1 cellular context compared by ENCODE assay signal in genomic region chr1:145985502-145986439, GRCh38.
A peak's percentile ranks its signal among the peaks of the same experiment; 100 is the strongest.
TF ChIP-seq lines count a peak whose summit lies in the region.

No MANE protein-coding gene starts in this region.

TF ChIP-seq in HepG2, 621 proteins besides CTCF, POLR2A, EP300 and RAD21 (continued from another document and continues in another):
- TF ChIP-seq ZNF770 (CRISPR knock-in tag; IDR thresholded peaks at IDR 0.05): no peak
- TF ChIP-seq MAFG (CRISPR knock-in tag; IDR thresholded peaks at IDR 0.05): no peak
- TF ChIP-seq HNF1B (CRISPR knock-in tag; IDR thresholded peaks at IDR 0.05): no peak
- TF ChIP-seq U2AF1 (optimal IDR thresholded peaks at IDR 0.05; ENCODE audit: low read depth, low read length): no peak
- TF ChIP-seq MXD4 (CRISPR knock-in tag; IDR thresholded peaks at IDR 0.05): no peak
- TF ChIP-seq CENPX (CRISPR knock-in tag; IDR thresholded peaks at IDR 0.05): no peak
- no peak for TF ChIP-seq ZFAT (CRISPR knock-in tag; conservative IDR thresholded peaks at IDR 0.05)
- no peak for TF ChIP-seq KAT7 (CRISPR knock-in tag; IDR thresholded peaks at IDR 0.05; ENCODE audit: borderline replicate concordance)
- TF ChIP-seq ZBTB38 (CRISPR knock-in tag; IDR thresholded peaks at IDR 0.05): no peak
- TF ChIP-seq DNMT3B (CRISPR knock-in tag; conservative IDR thresholded peaks at IDR 0.05): no peak
- no peak for TF ChIP-seq HNF1A (IDR thresholded peaks at IDR 0.05; ENCODE audit: low read depth)
- no peak for TF ChIP-seq HNF1A (CRISPR knock-in tag; IDR thresholded peaks at IDR 0.05; ENCODE audit: borderline replicate concordance)
- TF ChIP-seq MBNL3 (CRISPR knock-in tag; conservative IDR thresholded peaks at IDR 0.05): no peak
- no peak for TF ChIP-seq GABPA (IDR thresholded peaks at IDR 0.05; ENCODE audit: low read depth, low read length)
- no peak for TF ChIP-seq GABPA (CRISPR knock-in tag; IDR thresholded peaks at IDR 0.05; ENCODE audit: low read depth)
- TF ChIP-seq ZBTB21 (CRISPR knock-in tag; IDR thresholded peaks at IDR 0.05): no peak
- TF ChIP-seq GATAD1 (CRISPR knock-in tag; IDR thresholded peaks at IDR 0.05): no peak
- no peak for TF ChIP-seq HBP1 (CRISPR knock-in tag; IDR thresholded peaks at IDR 0.05; ENCODE audit: low read depth)
- TF ChIP-seq CENPT (CRISPR knock-in tag; IDR thresholded peaks at IDR 0.05; ENCODE audit: low read depth): no peak
- TF ChIP-seq LCORL (IDR thresholded peaks at IDR 0.05): no peak
- 0 out of 2 replicates have a peak, but pooled peaks have one; percentile 62 for TF ChIP-seq LCORL (CRISPR knock-in tag; IDR thresholded peaks at IDR 0.05)
- no peak for TF ChIP-seq STAG1 (CRISPR knock-in tag; IDR thresholded peaks at IDR 0.05)
- no peak for TF ChIP-seq EHMT2 (IDR thresholded peaks at IDR 0.05; ENCODE audit: borderline replicate concordance, low read depth, low read length)
- TF ChIP-seq ARID2 (CRISPR knock-in tag; IDR thresholded peaks at IDR 0.05; ENCODE audit: borderline replicate concordance): no peak
- TF ChIP-seq HMG20B (CRISPR knock-in tag; conservative IDR thresholded peaks at IDR 0.05): no peak
- no peak for TF ChIP-seq MED1 (CRISPR knock-in tag; IDR thresholded peaks at IDR 0.05)
- no peak for TF ChIP-seq ZNF841 (CRISPR knock-in tag; IDR thresholded peaks at IDR 0.05; ENCODE audit: borderline replicate concordance)
- no peak for TF ChIP-seq FOXP1 (IDR thresholded peaks at IDR 0.05)
- TF ChIP-seq FOXP1 (CRISPR knock-in tag; IDR thresholded peaks at IDR 0.05): no peak
- TF ChIP-seq BORCS8-MEF2B (CRISPR knock-in tag; IDR thresholded peaks at IDR 0.05): no peak
- TF ChIP-seq ZNF275 (CRISPR knock-in tag; IDR thresholded peaks at IDR 0.05; ENCODE audit: borderline replicate concordance): no peak
- no peak for TF ChIP-seq E2F1 (CRISPR knock-in tag; IDR thresholded peaks at IDR 0.05)
- TF ChIP-seq ARID3A (IDR thresholded peaks at IDR 0.05; ENCODE audit: low read depth, low read length): peak; percentile 37; the same call in 1 of the 2 replicates
- no peak for TF ChIP-seq TFDP1 (CRISPR knock-in tag; IDR thresholded peaks at IDR 0.05; ENCODE audit: borderline replicate concordance)
- TF ChIP-seq BCL3 (CRISPR knock-in tag; IDR thresholded peaks at IDR 0.05): no peak
- no peak for TF ChIP-seq ATM (IDR thresholded peaks at IDR 0.05; ENCODE audit: borderline replicate concordance)
- TF ChIP-seq NFE2 (CRISPR knock-in tag; IDR thresholded peaks at IDR 0.05): no peak
- TF ChIP-seq HDAC2 (CRISPR knock-in tag; IDR thresholded peaks at IDR 0.05): 0 out of 2 replicates have a peak, but pooled peaks have one; percentile 33
- TF ChIP-seq ZNF784 (CRISPR knock-in tag; IDR thresholded peaks at IDR 0.05; ENCODE audit: borderline replicate concordance): no peak
- TF ChIP-seq ASH2L (IDR thresholded peaks at IDR 0.05; ENCODE audit: insufficient read length, low read depth, low read length): no peak
- TF ChIP-seq ZNF282 (IDR thresholded peaks at IDR 0.05; ENCODE audit: partially characterized antibody): no peak
- TF ChIP-seq TCF7L2 (IDR thresholded peaks at IDR 0.05; ENCODE audit: low read depth, low read length): no peak
- TF ChIP-seq SATB2 (CRISPR knock-in tag; IDR thresholded peaks at IDR 0.05): no peak
- TF ChIP-seq POLR2G (IDR thresholded peaks at IDR 0.05; ENCODE audit: low read depth, low read length): no peak
- no peak for TF ChIP-seq PBX2 (CRISPR knock-in tag; IDR thresholded peaks at IDR 0.05)
